Comparison of ENCODE assay signal across 9 cellular contexts in genomic region chr4:38161208-38162113, GRCh38.
A peak's percentile ranks its signal among the peaks of the same experiment; 100 is the strongest.
DNase-seq lines count a peak whose midpoint lies in the region; ATAC-seq, FAIRE-seq and TF ChIP-seq lines count a peak whose summit lies in the region.
"Had no signal": no experiment of that assay in that cellular context is flagged by ENCODE, and none has a peak within 500 bp of the region (broad histone marks: within the 10 kb centered on the region; RNA-seq: fewer than 3 reads in every experiment).

No MANE protein-coding gene starts in this region.

- H3K4me1 Mint-ChIP-seq in Caco-2 (ENCODE audit: low read depth, unreplicated experiment) (peaks cover 11% of the 10 kb centered on the region), astrocyte (ENCODE audit: low read depth, unreplicated experiment) (peaks cover 25% of the 10 kb centered on the region)

- H3K27me3 ChIP-seq in Caco-2 (replicated peaks; ENCODE audit: control insufficient read depth, insufficient read depth, low read length) (no peaks in the 10 kb centered on the region), astrocyte (ENCODE audit: insufficient read depth, low read length) (no peaks in the 10 kb centered on the region), H7 (ENCODE audit: control insufficient read depth, insufficient read depth, low read length) (no peaks in the 10 kb centered on the region)

- TF ChIP-seq CTCF in Caco-2 (IDR thresholded peaks at IDR 0.05; ENCODE audit: insufficient read depth in 1 of 2, low read depth in 1 of 2, low read length in 1 of 2, severe bottlenecking in 1 of 2, unreplicated experiment in 1 of 2) (no peak), astrocyte (IDR thresholded peaks at IDR 0.05; ENCODE audit: insufficient read depth, low read depth, low read length) (no peak)

- intact Hi-C loops in Caco-2 (cut with micrococcal nuclease; ENCODE audit: unreplicated experiment): no loop called here

- DNase-seq in Caco-2 (no peak), astrocyte (ENCODE audit: low read depth) (no peak), myocyte (ENCODE audit: low read depth) (peak; percentile 59), H7 (no peak), AG08396 (ENCODE audit: low spot score) (no peak), GM03348 (ENCODE audit: low spot score) (no peak)
- DNase-seq: NCI-H524 had no signal

- POLR2A ChIA-PET in Caco-2 (lab: Charles Lee): no interaction called here

- H3K4me3 ChIP-seq in Caco-2 (ENCODE audit: low read depth, low read length) (no peak overlapping the region), astrocyte (ENCODE audit: insufficient read depth, low read depth, low read length) (no peak overlapping the region), H7 (ENCODE audit: insufficient read depth, low read depth, low read length) (no peak overlapping the region)

- H3K4me1 ChIP-seq in Caco-2 (no peaks in the 10 kb centered on the region), astrocyte (ENCODE audit: insufficient read depth, low read length) (peaks cover 35% of the 10 kb centered on the region)

- no peaks in the 10 kb centered on the region for H4K20me1 ChIP-seq in astrocyte (ENCODE audit: insufficient read depth, low read length)

- H3K4me2 ChIP-seq in astrocyte (ENCODE audit: low read length): peak overlapping the region; percentile 68

- CTCF ChIA-PET in Caco-2 (lab: Charles Lee): interaction anchor here (0.5 to 0.6 kb wide), 2 partner anchors 49 to 460 kb away, joined by 3 read pairs; no protein-coding TSS in a partner anchor

- H3K27me3 Mint-ChIP-seq in Caco-2 (ENCODE audit: insufficient read depth, unreplicated experiment) (no peaks in the 10 kb centered on the region), astrocyte (ENCODE audit: low read depth, unreplicated experiment) (no peaks in the 10 kb centered on the region)

- peak overlapping the region; percentile 99 for H3K27ac ChIP-seq in astrocyte (ENCODE audit: low read depth, low read length)

- H3K9me3 ChIP-seq in Caco-2 (no peaks in the 10 kb centered on the region), astrocyte (ENCODE audit: insufficient read depth, low read depth, low read length) (peaks cover 6% of the 10 kb centered on the region)

- peak; percentile 4 for ATAC-seq in HG03039 (IDR thresholded peaks at IDR 0.05; ENCODE audit: unreplicated experiment)
- no peak for ATAC-seq in GM19023 (IDR thresholded peaks at IDR 0.05; ENCODE audit: unreplicated experiment)

- H2AFZ ChIP-seq in astrocyte (ENCODE audit: low read depth, low read length): no peak overlapping the region

- H3K4me3 Mint-ChIP-seq in Caco-2 (ENCODE audit: unreplicated experiment) (no peak overlapping the region), astrocyte (ENCODE audit: unreplicated experiment) (no peak overlapping the region)

- H3K79me2 ChIP-seq in astrocyte (ENCODE audit: insufficient read depth, low read length): no peaks in the 10 kb centered on the region

- H3K9me3 Mint-ChIP-seq in Caco-2 (ENCODE audit: unreplicated experiment) (peaks cover 9% of the 10 kb centered on the region), astrocyte (ENCODE audit: unreplicated experiment) (peaks cover 5% of the 10 kb centered on the region)

- H3K9ac ChIP-seq in astrocyte (ENCODE audit: low read length): peak overlapping the region; percentile 83

- H3K36me3 Mint-ChIP-seq in Caco-2 (ENCODE audit: insufficient read depth, unreplicated experiment) (no peaks in the 10 kb centered on the region), astrocyte (ENCODE audit: low read depth, unreplicated experiment) (no peaks in the 10 kb centered on the region)

- no TSS peak for BruUV-seq in Caco-2 (replicated peaks; lab: Mats Ljungman, UMichigan)

- H3K27ac Mint-ChIP-seq in Caco-2 (ENCODE audit: unreplicated experiment): peak overlapping the region; percentile 76
- H3K27ac Mint-ChIP-seq in astrocyte (ENCODE audit: unreplicated experiment): peak overlapping the region; percentile 97

- H3K36me3 ChIP-seq in Caco-2 (ENCODE audit: control insufficient read depth, insufficient read depth, low read length) (no peaks in the 10 kb centered on the region), astrocyte (ENCODE audit: insufficient read depth, low read length) (no peaks in the 10 kb centered on the region), H7 (replicated peaks; ENCODE audit: control insufficient read depth, insufficient read depth, low read length) (no peaks in the 10 kb centered on the region)

- no peak for FAIRE-seq in astrocyte (lab: Jason Lieb, UNC)
